Comparison of ENCODE assay signal across 21 cellular contexts in genomic region chr15:100265641-100266035, GRCh38.
DNase-seq lines count a peak whose midpoint lies in the region; ATAC-seq and TF ChIP-seq lines count a peak whose summit lies in the region.
"Had no signal": no experiment of that assay in that cellular context is flagged by ENCODE, and none has a peak within 500 bp of the region (broad histone marks: within the 10 kb centered on the region; RNA-seq: fewer than 3 reads in every experiment).

No MANE protein-coding gene starts in this region.

- BruUV-seq in PC-3 (replicated peaks; lab: Mats Ljungman, UMichigan), result no TSS peak

- no peak overlapping the region for H3K27ac ChIP-seq in PC-3 (ENCODE audit: low read length)
- H3K27ac ChIP-seq: GM23248 had no signal

- H3K4me3 Mint-ChIP-seq in natural killer cell treated with Interleukin-12 subunit alpha and Interleukin-12 subunit beta and Interleukin-15 and Interleukin-18, amount 100 ng/mL, for 72 hours, result no peak overlapping the region
- H3K4me3 Mint-ChIP-seq: CD8-positive, alpha-beta T cell had no signal

- intact Hi-C loops in PC-3 (cut with micrococcal nuclease), result no loop called here

- POLR2A ChIA-PET in PC-3 (lab: Charles Lee; ENCODE audit: unreplicated experiment), result no interaction called here

- no peaks in the 10 kb centered on the region for H3K79me2 ChIP-seq in PC-3 (ENCODE audit: low read length)

- no peaks in the 10 kb centered on the region for H3K27me3 ChIP-seq in PC-3 (ENCODE audit: low read length)

- peak; percentile 26 for DNase-seq in activated CD8-positive, alpha-beta memory T cell treated with anti-CD3 and anti-CD28 coated beads for 24 hours
- no peak for DNase-seq in activated CD8-positive, alpha-beta memory T cell treated with anti-CD3 and anti-CD28 coated beads, Interleukin-2, amount 50 U/mL, for 48 hours
- peak; percentile 42 for DNase-seq in ecto neural progenitor cell (ENCODE audit: low spot score)
- no peak for DNase-seq in natural killer cell treated with Interleukin-12 subunit alpha and Interleukin-12 subunit beta and Interleukin-15 and Interleukin-18, amount 100 ng/mL, for 72 hours (ENCODE audit: low spot score)
- no peak for DNase-seq in HCEC 1CT
- DNase-seq in PC-3, result no peak
- DNase-seq: 8988T, AML-193, C1 segment of cervical spinal cord, GM23248, Karpas-422, MV-4-11, NCI-H1694, NCI-H2081, NCI-H2171, NCI-H345, NCI-H526, SHP77 had no signal

- no peaks in the 10 kb centered on the region for H3K36me3 ChIP-seq in PC-3 (ENCODE audit: low read depth, low read length)
- H3K36me3 ChIP-seq: HAP-1 had no signal

- CTCF ChIA-PET in PC-3 (lab: Charles Lee), result no interaction called here

- H3K9ac ChIP-seq in PC-3 (ENCODE audit: low read length), result no peak overlapping the region
- H3K9ac ChIP-seq: GM23248 had no signal

- no peaks in the 10 kb centered on the region for H3F3A ChIP-seq in PC-3 (ENCODE audit: low read length, unreplicated experiment)

- no peak overlapping the region for H3K4me2 ChIP-seq in PC-3 (ENCODE audit: low read length)

- H3K9me2 ChIP-seq in PC-3 (replicated peaks; ENCODE audit: low read length), result no peaks in the 10 kb centered on the region

- H3K9me3 Mint-ChIP-seq in natural killer cell treated with Interleukin-12 subunit alpha and Interleukin-12 subunit beta and Interleukin-15 and Interleukin-18, amount 100 ng/mL, for 72 hours, result peaks cover 4% of the 10 kb centered on the region
- H3K9me3 Mint-ChIP-seq: CD8-positive, alpha-beta T cell had no signal

- H3K9me3 ChIP-seq in PC-3 (ENCODE audit: low read length), result no peaks in the 10 kb centered on the region
- H3K9me3 ChIP-seq: HAP-1 had no signal

- TF ChIP-seq CTCF in PC-3 (conservative IDR thresholded peaks at IDR 0.05; ENCODE audit: low read depth, low read length), result no peak

- H4K20me1 ChIP-seq in PC-3 (ENCODE audit: low read length), result no peaks in the 10 kb centered on the region

- H3K36me3 Mint-ChIP-seq in natural killer cell treated with Interleukin-12 subunit alpha and Interleukin-12 subunit beta and Interleukin-15 and Interleukin-18, amount 100 ng/mL, for 72 hours, result no peaks in the 10 kb centered on the region

- peaks cover 20 to 23% of the 10 kb centered on the region in 2 donors for H3K27me3 Mint-ChIP-seq in natural killer cell treated with Interleukin-12 subunit alpha and Interleukin-12 subunit beta and Interleukin-15 and Interleukin-18, amount 100 ng/mL, for 72 hours

- no peak overlapping the region for H3K4me3 ChIP-seq in PC-3 (ENCODE audit: low read length)
- H3K4me3 ChIP-seq: GM23248, HAP-1 had no signal

- ATAC-seq in natural killer cell treated with Interleukin-12 subunit alpha and Interleukin-12 subunit beta and Interleukin-15 and Interleukin-18, amount 100 ng/mL, for 72 hours, result peak; percentile 41 to 43
- no peak for ATAC-seq in HG02759 (IDR thresholded peaks at IDR 0.05; ENCODE audit: unreplicated experiment)
- ATAC-seq in PC-3, result no peak

- no peak overlapping the region for H2AFZ ChIP-seq in PC-3 (ENCODE audit: low read length)
- H2AFZ ChIP-seq: GM23248 had no signal

- no peak overlapping the region for H3K27ac Mint-ChIP-seq in natural killer cell treated with Interleukin-12 subunit alpha and Interleukin-12 subunit beta and Interleukin-15 and Interleukin-18, amount 100 ng/mL, for 72 hours
- H3K27ac Mint-ChIP-seq: CD8-positive, alpha-beta T cell had no signal

- no peaks in the 10 kb centered on the region for H3K4me1 Mint-ChIP-seq in natural killer cell treated with Interleukin-12 subunit alpha and Interleukin-12 subunit beta and Interleukin-15 and Interleukin-18, amount 100 ng/mL, for 72 hours (ENCODE audit: low read depth in 2 of 2)

- H3K4me1 ChIP-seq in PC-3 (ENCODE audit: insufficient read depth, low read length), result no peaks in the 10 kb centered on the region
- H3K4me1 ChIP-seq: HAP-1 had no signal

Comparison
In these comparisons a context has a peak if more than half of its experiments do, and no peak if none do; other contexts are left out.
1. DNase-seq: peak in activated CD8-positive, alpha-beta memory T cell treated with anti-CD3 and anti-CD28 coated beads for 24 hours (single experiment) and ecto neural progenitor cell (single experiment); none in activated CD8-positive, alpha-beta memory T cell treated with anti-CD3 and anti-CD28 coated beads, Interleukin-2, amount 50 U/mL, for 48 hours (single experiment), natural killer cell treated with Interleukin-12 subunit alpha and Interleukin-12 subunit beta and Interleukin-15 and Interleukin-18, amount 100 ng/mL, for 72 hours (single experiment), HCEC 1CT (single experiment) and PC-3 (single experiment).
2. ATAC-seq: peak in natural killer cell treated with Interleukin-12 subunit alpha and Interleukin-12 subunit beta and Interleukin-15 and Interleukin-18, amount 100 ng/mL, for 72 hours (2 of 2); none in HG02759 (single experiment) and PC-3 (single experiment).